Comparison of ENCODE assay signal across 8 cellular contexts in the genomic region with DNA sequence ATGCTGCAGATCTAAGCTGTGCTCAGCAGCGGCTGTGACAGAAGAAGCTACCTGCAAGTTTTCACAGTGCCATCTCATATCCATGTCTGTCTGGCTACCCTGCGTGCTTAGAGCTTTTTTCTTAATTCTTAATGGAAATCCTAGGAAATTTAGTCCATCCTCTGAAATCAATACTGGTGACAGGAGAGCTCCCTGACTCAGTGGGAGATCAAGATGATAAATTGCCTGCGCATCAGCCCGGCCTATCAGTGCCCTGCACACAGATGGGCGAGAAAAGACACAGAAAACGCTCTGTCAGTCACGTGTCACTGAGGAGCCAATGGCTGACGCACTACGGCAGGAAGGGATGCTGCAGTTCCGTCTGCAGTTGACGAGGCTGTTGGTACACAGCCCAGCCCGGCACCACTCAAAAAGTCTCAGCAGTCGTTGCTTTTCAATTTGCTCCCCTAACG.
DNase-seq lines count a peak whose midpoint lies in the region; ATAC-seq, FAIRE-seq and TF ChIP-seq lines count a peak whose summit lies in the region.

No MANE protein-coding gene starts in this region.

- H3K27ac Mint-ChIP-seq in nephron progenitor cell: no peak overlapping the region

- peak; percentile 100 for ATAC-seq in GM18907 (IDR thresholded peaks at IDR 0.05; ENCODE audit: unreplicated experiment)
- peak; percentile 100 for ATAC-seq in HG03159 (IDR thresholded peaks at IDR 0.05; ENCODE audit: unreplicated experiment)

- no peak for FAIRE-seq in RCC 7860 (lab: Jason Lieb, UNC)

- DNase-seq in NCI-H774 (lab: John Stamatoyannopoulos, UW) (peak; percentile 80), fibroblast of peridontal ligament (ENCODE audit: extremely low read depth) (peak; percentile 20), nephron progenitor cell (peak; percentile 61), stromal cell of bone marrow (ENCODE audit: low read depth) (peak; percentile 13), RCC 7860 (ENCODE audit: low spot score) (no peak)
- DNase-seq in activated T-cell treated with anti-CD3 and anti-CD28 coated beads, Interleukin-2, amount 50 U/mL, for 1 hour: peak; percentile 44

- no peak for TF ChIP-seq CTCF in nephron progenitor cell (IDR thresholded peaks at IDR 0.05)

- no peaks in the 10 kb centered on the region for H3K36me3 Mint-ChIP-seq in nephron progenitor cell (ENCODE audit: low read depth)

- no peaks in the 10 kb centered on the region for H3K9me3 Mint-ChIP-seq in nephron progenitor cell

- H3K4me3 Mint-ChIP-seq in nephron progenitor cell: peak overlapping the region; percentile 80

- peaks cover 30% of the 10 kb centered on the region for H3K4me1 Mint-ChIP-seq in nephron progenitor cell

- H3K27me3 Mint-ChIP-seq in nephron progenitor cell (ENCODE audit: low read depth, poor library complexity): no peaks in the 10 kb centered on the region
